Comparison of ENCODE assay signal across 8 cellular contexts in genomic region chr9:105425817-105426433, GRCh38. TPM values are rescaled to one million over a fixed set of nuclear protein-coding genes. Genes with fewer than 3 reads are reported as not detected.
A peak's percentile ranks its signal among the peaks of the same experiment; 100 is the strongest.
DNase-seq lines count a peak whose midpoint lies in the region; ATAC-seq, FAIRE-seq and TF ChIP-seq lines count a peak whose summit lies in the region.

No MANE protein-coding gene starts in this region.

- H2AFZ ChIP-seq in OCI-LY1 (ENCODE audit: low read length) = no peak overlapping the region

- H3F3A ChIP-seq in OCI-LY1 (ENCODE audit: insufficient read depth, low read length) = no peaks in the 10 kb centered on the region

- DNase-seq in DMS53 (lab: John Stamatoyannopoulos, UW) (peak; percentile 44), H54 (ENCODE audit: insufficient read length, low spot score) (peak; percentile 33), fibroblast of villous mesenchyme (ENCODE audit: low read depth) (peak; percentile 36), OCI-M2 (lab: John Stamatoyannopoulos, UW; ENCODE audit: unreplicated experiment) (no peak), substantia nigra (lab: John Stamatoyannopoulos, UW) (no peak), 8988T (no peak)

- H3K27me3 ChIP-seq in OCI-LY1 (ENCODE audit: insufficient read depth, low read length) = no peaks in the 10 kb centered on the region

- H3K36me3 ChIP-seq in OCI-LY1 (ENCODE audit: insufficient read depth, low read length) = no peaks in the 10 kb centered on the region

- TF ChIP-seq CTCF in OCI-LY1 (IDR thresholded peaks at IDR 0.05; ENCODE audit: low read length) = peak; percentile 66
- peak; percentile 63 for TF ChIP-seq CTCF in fibroblast of villous mesenchyme (IDR thresholded peaks at IDR 0.05; ENCODE audit: insufficient read depth, low read depth, low read length)

- FAIRE-seq in H54 (lab: Jason Lieb, UNC) = peak; percentile 95

- H3K9ac ChIP-seq in OCI-LY1 (ENCODE audit: low read length) = no peak overlapping the region

- TF ChIP-seq POLR2A in H54 (IDR thresholded peaks at IDR 0.05; ENCODE audit: low read depth, low read length) = no peak

- H3K4me3 ChIP-seq in OCI-LY1 (ENCODE audit: low read depth, low read length, poor library complexity, severe bottlenecking) = no peak overlapping the region
- no peak overlapping the region for H3K4me3 ChIP-seq in fibroblast of villous mesenchyme (ENCODE audit: low read depth, low read length)

- no peak overlapping the region for H3K4me2 ChIP-seq in OCI-LY1 (ENCODE audit: low read length)

- H3K9me2 ChIP-seq in OCI-LY1 (ENCODE audit: low read depth, low read length) = no peaks in the 10 kb centered on the region

- no peaks in the 10 kb centered on the region for H4K20me1 ChIP-seq in OCI-LY1 (ENCODE audit: insufficient read depth, low read length)

- ATAC-seq in GM21526 (IDR thresholded peaks at IDR 0.05; ENCODE audit: low FRiP score, unreplicated experiment) = no peak

- H3K9me3 ChIP-seq in OCI-LY1 (ENCODE audit: low read length) = no peaks in the 10 kb centered on the region

- no peak overlapping the region for H3K27ac ChIP-seq in OCI-LY1 (ENCODE audit: low read depth, low read length, poor library complexity, severe bottlenecking)
- no peak overlapping the region for H3K27ac ChIP-seq in substantia nigra (ENCODE audit: low read depth, low read length, poor library complexity, severe bottlenecking)

- H3K4me1 ChIP-seq in OCI-LY1 (ENCODE audit: insufficient read depth, low read length, severe bottlenecking) = no peaks in the 10 kb centered on the region

- no peaks in the 10 kb centered on the region for H3K79me2 ChIP-seq in OCI-LY1 (ENCODE audit: insufficient read depth, low read length)

RNA-seq across cellular contexts. Expression of gene FSD1L, which starts 21.9 kb away (rescaled TPM):
- total RNA-seq in fibroblast of villous mesenchyme = 5.5 and 5.6 TPM in 2 replicates

Comparison
In these comparisons a context has a peak if more than half of its experiments do, and no peak if none do; other contexts are left out.
1. DNase-seq: peak in DMS53 (single experiment), H54 (single experiment) and fibroblast of villous mesenchyme (single experiment); none in OCI-M2 (single experiment), substantia nigra (0 of 49) and 8988T (single experiment).